ENCODE assay signal across 11 cellular contexts in genomic region chr11:36469063-36469462, GRCh38. TPM values are rescaled to one million over a fixed set of nuclear protein-coding genes. Genes with fewer than 3 reads are reported as not detected.
A peak's percentile ranks its signal among the peaks of the same experiment; 100 is the strongest.
DNase-seq lines count a peak whose midpoint lies in the region; ATAC-seq lines count a peak whose summit lies in the region.
"Had no signal": no experiment of that assay in that cellular context is flagged by ENCODE, and none has a peak within 500 bp of the region (broad histone marks: within the 10 kb centered on the region; RNA-seq: fewer than 3 reads in every experiment).

No MANE protein-coding gene starts in this region.

- H2AK5ac ChIP-seq in mesendoderm (ENCODE audit: low read length): no peak overlapping the region

- H3K27me3 Mint-ChIP-seq in activated CD8-positive, alpha-beta T cell treated with anti-CD3 and anti-CD28 coated beads, Interleukin-2, amount 10 ng/mL, durations not matched to agents 7 days and 5 days (ENCODE audit: low read depth): peaks cover 11% of the 10 kb centered on the region
- H3K27me3 Mint-ChIP-seq: activated naive CD4-positive, alpha-beta T cell treated with anti-CD3 and anti-CD28 coated beads, Interleukin-2, amount 50 U/mL, for 24 hours had no signal

- H2BK5ac ChIP-seq in mesendoderm (ENCODE audit: low read length): no peak overlapping the region

- H2BK15ac ChIP-seq in mesendoderm (replicated peaks; ENCODE audit: low read depth): no peak overlapping the region

- CTCF ChIA-PET in activated CD8-positive, alpha-beta T cell treated with anti-CD3 and anti-CD28 coated beads, Interleukin-2, amount 10 ng/mL, durations not matched to agents 7 days and 5 days (lab: Charles Lee): interaction anchor here (0.8 to 1.0 kb wide), 2 partner anchors 10 to 177 kb away, joined by 3 read pairs; no protein-coding TSS in a partner anchor

- DNase-seq in NCI-H2196 (lab: John Stamatoyannopoulos, UW; ENCODE audit: unreplicated experiment) (peak; percentile 15), NCI-H2196 treated with DMSO at 0.1 percent for 48 hours (lab: John Stamatoyannopoulos, UW; ENCODE audit: unreplicated experiment) (no peak), HK-2 (ENCODE audit: unreplicated experiment) (peak; percentile 56), mesendoderm (peak; percentile 66), LoVo (ENCODE audit: low spot score) (no peak), globus pallidus (ENCODE audit: low spot score) (no peak)
- DNase-seq in activated CD8-positive, alpha-beta T cell treated with anti-CD3 and anti-CD28 coated beads, Interleukin-2, amount 10 ng/mL, durations not matched to agents 7 days and 5 days: peak; percentile 28
- DNase-seq: retina, SHP77 had no signal

- no peak overlapping the region for H3K4me2 ChIP-seq in mesendoderm (ENCODE audit: low read length)

- H3K23ac ChIP-seq in mesendoderm (ENCODE audit: low read length): no peak overlapping the region

- H3K4me1 ChIP-seq in mesendoderm (ENCODE audit: control insufficient read depth, low read depth, low read length): no peaks in the 10 kb centered on the region

- H3K4me1 Mint-ChIP-seq in activated CD8-positive, alpha-beta T cell treated with anti-CD3 and anti-CD28 coated beads, Interleukin-2, amount 10 ng/mL, durations not matched to agents 7 days and 5 days (ENCODE audit: low read depth): no peaks in the 10 kb centered on the region
- H3K4me1 Mint-ChIP-seq: activated naive CD4-positive, alpha-beta T cell treated with anti-CD3 and anti-CD28 coated beads, Interleukin-2, amount 50 U/mL, for 24 hours had no signal

- no CpG with 5 or more reads among the region's 2 CpGs for WGBS in mesendoderm (ENCODE audit: extremely low coverage, insufficient coverage, low lambda C conversion rate)

- H4K8ac ChIP-seq in mesendoderm (ENCODE audit: low read depth, low read length): no peak overlapping the region

- H3K4me3 Mint-ChIP-seq in activated CD8-positive, alpha-beta T cell treated with anti-CD3 and anti-CD28 coated beads, Interleukin-2, amount 10 ng/mL, durations not matched to agents 7 days and 5 days: no peak overlapping the region
- H3K4me3 Mint-ChIP-seq: activated naive CD4-positive, alpha-beta T cell treated with anti-CD3 and anti-CD28 coated beads, Interleukin-2, amount 50 U/mL, for 24 hours had no signal

- no peaks in the 10 kb centered on the region for H3K27me3 ChIP-seq in mesendoderm (ENCODE audit: insufficient read depth, low read length, poor library complexity)

- POLR2A ChIA-PET in activated CD8-positive, alpha-beta T cell treated with anti-CD3 and anti-CD28 coated beads, Interleukin-2, amount 10 ng/mL, durations not matched to agents 7 days and 5 days (lab: Charles Lee): no interaction called here

- H2BK120ac ChIP-seq in mesendoderm (ENCODE audit: low read depth, low read length): no peak overlapping the region

- H3K79me2 ChIP-seq in mesendoderm (ENCODE audit: control insufficient read depth, insufficient read depth, low read length): no peaks in the 10 kb centered on the region

- H3K4me3 ChIP-seq in mesendoderm (ENCODE audit: low read length): no peak overlapping the region

- H3K18ac ChIP-seq in mesendoderm (ENCODE audit: low read length): no peak overlapping the region

- H3K27ac Mint-ChIP-seq in activated CD8-positive, alpha-beta T cell treated with anti-CD3 and anti-CD28 coated beads, Interleukin-2, amount 10 ng/mL, durations not matched to agents 7 days and 5 days: no peak overlapping the region
- H3K27ac Mint-ChIP-seq: activated naive CD4-positive, alpha-beta T cell treated with anti-CD3 and anti-CD28 coated beads, Interleukin-2, amount 50 U/mL, for 24 hours had no signal

- H3K36me3 Mint-ChIP-seq in activated CD8-positive, alpha-beta T cell treated with anti-CD3 and anti-CD28 coated beads, Interleukin-2, amount 10 ng/mL, durations not matched to agents 7 days and 5 days (ENCODE audit: low read depth): no peaks in the 10 kb centered on the region
- H3K36me3 Mint-ChIP-seq: activated naive CD4-positive, alpha-beta T cell treated with anti-CD3 and anti-CD28 coated beads, Interleukin-2, amount 50 U/mL, for 24 hours had no signal

- H3K79me1 ChIP-seq in mesendoderm (ENCODE audit: low read length): no peaks in the 10 kb centered on the region

- H3K9me3 Mint-ChIP-seq in activated CD8-positive, alpha-beta T cell treated with anti-CD3 and anti-CD28 coated beads, Interleukin-2, amount 10 ng/mL, durations not matched to agents 7 days and 5 days (ENCODE audit: insufficient read depth): no peaks in the 10 kb centered on the region
- H3K9me3 Mint-ChIP-seq: activated naive CD4-positive, alpha-beta T cell treated with anti-CD3 and anti-CD28 coated beads, Interleukin-2, amount 50 U/mL, for 24 hours had no signal

- H3K4ac ChIP-seq in mesendoderm (ENCODE audit: low read depth, low read length): no peak overlapping the region

- no peak overlapping the region for H3K56ac ChIP-seq in mesendoderm (ENCODE audit: low read length)

- no peak overlapping the region for H3K27ac ChIP-seq in mesendoderm (ENCODE audit: low read depth, low read length)

- no peak overlapping the region for H4K5ac ChIP-seq in mesendoderm (ENCODE audit: low read length)

- no peaks in the 10 kb centered on the region for H3K36me3 ChIP-seq in mesendoderm (ENCODE audit: control insufficient read depth, insufficient read depth, low read length)

- ATAC-seq in activated CD8-positive, alpha-beta T cell treated with anti-CD3 and anti-CD28 coated beads, Interleukin-2, amount 10 ng/mL, durations not matched to agents 7 days and 5 days: no peak
- ATAC-seq in GM21786 (IDR thresholded peaks at IDR 0.05; ENCODE audit: unreplicated experiment): no peak

- H3K9ac ChIP-seq in mesendoderm (ENCODE audit: low read length): no peak overlapping the region

RNA-seq across cellular contexts. Expression of gene TRAF6, which starts 41.0 kb away (rescaled TPM):
- total RNA-seq in activated CD8-positive, alpha-beta T cell treated with anti-CD3 and anti-CD28 coated beads, Interleukin-2, amount 10 ng/mL, durations not matched to agents 7 days and 5 days: 1 to 10 TPM; 8.8 to 9.1 TPM
- 6.0 TPM for polyA plus RNA-seq in mesendoderm (2013, experiment 1 of 2)
- 5.9 TPM for polyA plus RNA-seq in mesendoderm (2013, experiment 2 of 2)

Comparison
In these comparisons a context has a peak if more than half of its experiments do, and no peak if none do; other contexts are left out.
1. DNase-seq: peak in NCI-H2196 (single experiment), HK-2 (single experiment), activated CD8-positive, alpha-beta T cell treated with anti-CD3 and anti-CD28 coated beads, Interleukin-2, amount 10 ng/mL, durations not matched to agents 7 days and 5 days (single experiment) and mesendoderm (single experiment); none in NCI-H2196 treated with DMSO at 0.1 percent for 48 hours (single experiment), LoVo (single experiment) and globus pallidus (single experiment).